13 cellular contexts compared by ENCODE assay signal in genomic region chr2:224142397-224143312, GRCh38.
DNase-seq lines count a peak whose midpoint lies in the region; ATAC-seq, FAIRE-seq and TF ChIP-seq lines count a peak whose summit lies in the region.
"Had no signal": no experiment of that assay in that cellular context is flagged by ENCODE, and none has a peak within 500 bp of the region (broad histone marks: within the 10 kb centered on the region; RNA-seq: fewer than 3 reads in every experiment).

No MANE protein-coding gene starts in this region.

- peak overlapping the region; percentile 76 for H3K27ac Mint-ChIP-seq in chondrocyte (ENCODE audit: unreplicated experiment)
- H3K27ac Mint-ChIP-seq: memory B cell had no signal

- H3K4me3 Mint-ChIP-seq in chondrocyte (ENCODE audit: unreplicated experiment), result no peak overlapping the region
- H3K4me3 Mint-ChIP-seq: central memory CD8-positive, alpha-beta T cell; memory B cell had no signal

- peak; percentile 72 for DNase-seq in AG09309 (ENCODE audit: low read depth)
- DNase-seq in HTR-8/SVneo (ENCODE audit: insufficient read length, low spot score), result peak; percentile 59
- DNase-seq in chondrocyte (ENCODE audit: low spot score), result no peak
- DNase-seq in NCI-H1694 treated with DMSO at 0.1 percent for 48 hours (lab: John Stamatoyannopoulos, UW), result no peak
- DNase-seq in stimulated activated naive CD4-positive, alpha-beta T cell treated with Interleukin-2 at 50 U/mL for 16 hours (lab: John Stamatoyannopoulos, UW), result no peak
- DNase-seq in sciatic nerve (ENCODE audit: low spot score), result no peak
- DNase-seq: NCI-H2227 treated with DMSO at 0.1 percent for 48 hours had no signal

- peaks cover 6% of the 10 kb centered on the region for H3K9me3 Mint-ChIP-seq in chondrocyte (ENCODE audit: low read depth)
- H3K9me3 Mint-ChIP-seq: central memory CD8-positive, alpha-beta T cell; memory B cell had no signal

- intact Hi-C loops in sciatic nerve (cut with DNase I), result no loop called here

- ATAC-seq in HG03378 (IDR thresholded peaks at IDR 0.05; ENCODE audit: unreplicated experiment) (no peak), sciatic nerve (no peak)

- H3K36me3 Mint-ChIP-seq in chondrocyte (ENCODE audit: low read depth), result no peaks in the 10 kb centered on the region
- H3K36me3 Mint-ChIP-seq: memory B cell had no signal

- TF ChIP-seq CTCF in AG09309 (IDR thresholded peaks at IDR 0.05; ENCODE audit: control insufficient read depth, insufficient read depth, low read depth, low read length, missing control alignments), result no peak
- TF ChIP-seq CTCF in chondrocyte (IDR thresholded peaks at IDR 0.05), result peak; percentile 61

- peaks cover 29% of the 10 kb centered on the region for H3K4me1 Mint-ChIP-seq in chondrocyte (ENCODE audit: low read depth)
- H3K4me1 Mint-ChIP-seq: central memory CD8-positive, alpha-beta T cell; memory B cell had no signal

- no peak for FAIRE-seq in HTR-8/SVneo (lab: Jason Lieb, UNC)
- peak; percentile 92 for FAIRE-seq in islet of Langerhans (lab: Jason Lieb, UNC)

- no peak overlapping the region for H3K4me3 ChIP-seq in AG09309 (ENCODE audit: control insufficient read depth, low read depth, low read length)
- H3K4me3 ChIP-seq: BLaER1, tibial nerve had no signal

- H3K27me3 Mint-ChIP-seq in chondrocyte (ENCODE audit: low read depth), result no peaks in the 10 kb centered on the region

Comparison
In these comparisons a context has a peak if more than half of its experiments do, and no peak if none do; other contexts are left out.
1. DNase-seq: peak in AG09309 (single experiment) and HTR-8/SVneo (single experiment); none in chondrocyte (single experiment), NCI-H1694 treated with DMSO at 0.1 percent for 48 hours (single experiment), stimulated activated naive CD4-positive, alpha-beta T cell treated with Interleukin-2 at 50 U/mL for 16 hours (single experiment) and sciatic nerve (single experiment).